ENCODE assay signal across 1 cellular context in the genomic region with DNA sequence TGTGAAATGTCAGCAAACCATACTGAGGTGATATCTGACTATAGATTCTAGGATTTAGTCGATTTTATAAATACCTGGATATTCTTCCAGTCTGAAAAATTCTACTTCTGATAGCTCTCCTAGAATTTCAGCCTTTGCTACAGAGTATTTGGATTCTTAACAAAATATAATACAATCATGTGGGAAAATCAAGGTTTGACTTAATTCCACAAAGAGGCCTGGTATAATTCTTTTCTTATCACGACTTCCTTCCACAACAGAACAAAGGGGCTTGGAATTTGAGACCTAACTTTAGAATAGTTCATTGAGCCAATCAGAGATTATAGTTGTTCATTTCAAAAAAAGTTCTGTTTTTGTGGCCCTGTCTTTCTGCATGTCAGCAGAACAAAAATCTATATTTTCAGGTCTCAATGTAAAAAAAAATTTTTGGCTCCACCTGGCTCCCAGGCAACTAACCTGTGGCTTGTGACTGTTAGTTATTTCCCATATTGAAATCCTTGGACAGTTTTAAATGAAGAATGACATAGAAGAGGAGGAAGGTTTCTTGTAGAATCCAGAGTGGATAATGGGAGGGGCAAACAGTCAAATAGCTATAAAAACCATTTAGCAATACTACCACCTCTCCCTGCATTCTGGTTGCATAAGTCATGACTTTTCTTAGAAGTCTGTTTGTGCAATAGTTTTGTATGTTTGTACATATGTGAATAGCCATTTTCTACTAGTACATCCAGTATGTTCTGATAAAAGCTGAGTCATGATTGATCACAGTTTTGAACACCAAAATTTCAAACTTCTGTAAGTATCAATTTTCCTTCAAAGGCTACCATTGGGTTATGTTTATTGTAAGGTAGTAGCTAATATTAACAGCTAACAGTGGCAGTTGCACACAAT.
TF ChIP-seq lines count a peak whose summit lies in the region.

No MANE protein-coding gene starts in this region.

TF ChIP-seq in HepG2, 621 proteins besides CTCF, POLR2A, EP300 and RAD21 (continued from another document):
- TF ChIP-seq GABPB1 (CRISPR knock-in tag; IDR thresholded peaks at IDR 0.05) = no peak
- no peak for TF ChIP-seq ZNF10 (CRISPR knock-in tag; IDR thresholded peaks at IDR 0.05; ENCODE audit: borderline replicate concordance, low read depth)
- no peak for TF ChIP-seq ZNF652 (CRISPR knock-in tag; IDR thresholded peaks at IDR 0.05; ENCODE audit: borderline replicate concordance, low read depth)
- no peak for TF ChIP-seq ZNF431 (CRISPR knock-in tag; IDR thresholded peaks at IDR 0.05; ENCODE audit: borderline replicate concordance, low read depth)
- TF ChIP-seq ZNF253 (CRISPR knock-in tag; IDR thresholded peaks at IDR 0.05; ENCODE audit: borderline replicate concordance) = no peak
- no peak for TF ChIP-seq ZNF816 (CRISPR knock-in tag; IDR thresholded peaks at IDR 0.05; ENCODE audit: borderline replicate concordance)
- peak; percentile 39; the same call in 1 of the 2 replicates for TF ChIP-seq MED1 (CRISPR knock-in tag; IDR thresholded peaks at IDR 0.05)
- TF ChIP-seq ZNF337 (CRISPR knock-in tag; IDR thresholded peaks at IDR 0.05; ENCODE audit: borderline replicate concordance, low read depth) = no peak
- TF ChIP-seq, protein P1, sequence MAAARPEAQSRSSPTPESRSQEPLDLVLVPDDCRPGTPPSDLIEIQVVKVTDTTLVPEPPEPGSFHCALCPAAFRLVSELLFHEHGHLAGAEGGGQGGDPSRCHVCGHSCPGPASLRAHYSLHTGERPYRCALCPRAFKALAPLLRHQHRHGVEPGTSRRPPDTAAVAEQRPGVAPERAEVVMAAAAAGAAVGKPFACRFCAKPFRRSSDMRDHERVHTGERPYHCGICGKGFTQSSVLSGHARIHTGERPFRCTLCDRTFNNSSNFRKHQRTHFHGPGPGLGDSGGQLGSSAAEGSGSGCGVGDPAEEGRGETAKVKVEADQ (CRISPR knock-in tag; IDR thresholded peaks at IDR 0.05; ENCODE audit: borderline replicate concordance) = no peak
- TF ChIP-seq, protein P2, sequence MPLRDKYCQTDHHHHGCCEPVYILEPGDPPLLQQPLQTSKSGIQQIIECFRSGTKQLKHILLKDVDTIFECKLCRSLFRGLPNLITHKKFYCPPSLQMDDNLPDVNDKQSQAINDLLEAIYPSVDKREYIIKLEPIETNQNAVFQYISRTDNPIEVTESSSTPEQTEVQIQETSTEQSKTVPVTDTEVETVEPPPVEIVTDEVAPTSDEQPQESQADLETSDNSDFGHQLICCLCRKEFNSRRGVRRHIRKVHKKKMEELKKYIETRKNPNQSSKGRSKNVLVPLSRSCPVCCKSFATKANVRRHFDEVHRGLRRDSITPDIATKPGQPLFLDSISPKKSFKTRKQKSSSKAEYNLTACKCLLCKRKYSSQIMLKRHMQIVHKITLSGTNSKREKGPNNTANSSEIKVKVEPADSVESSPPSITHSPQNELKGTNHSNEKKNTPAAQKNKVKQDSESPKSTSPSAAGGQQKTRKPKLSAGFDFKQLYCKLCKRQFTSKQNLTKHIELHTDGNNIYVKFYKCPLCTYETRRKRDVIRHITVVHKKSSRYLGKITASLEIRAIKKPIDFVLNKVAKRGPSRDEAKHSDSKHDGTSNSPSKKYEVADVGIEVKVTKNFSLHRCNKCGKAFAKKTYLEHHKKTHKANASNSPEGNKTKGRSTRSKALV (CRISPR knock-in tag; IDR thresholded peaks at IDR 0.05) = no peak
- TF ChIP-seq KMT2B (CRISPR knock-in tag; IDR thresholded peaks at IDR 0.05) = no peak
- no peak for TF ChIP-seq PCBP1 (IDR thresholded peaks at IDR 0.05; ENCODE audit: borderline replicate concordance, low read depth, low read length)
- no peak for TF ChIP-seq ZNF660 (CRISPR knock-in tag; IDR thresholded peaks at IDR 0.05; ENCODE audit: borderline replicate concordance, low read depth)
- TF ChIP-seq KLF16 (CRISPR knock-in tag; IDR thresholded peaks at IDR 0.05) = peak in 1 of 2 experiments; percentile 60; a peak in 1 of 4 replicates
- TF ChIP-seq ATF7 (IDR thresholded peaks at IDR 0.05) = no peak
- no peak for TF ChIP-seq ATF7 (CRISPR knock-in tag; IDR thresholded peaks at IDR 0.05)
- TF ChIP-seq POLR2AphosphoS2 (IDR thresholded peaks at IDR 0.05; ENCODE audit: low read depth, low read length) = 0 out of 2 replicates have a peak, but pooled peaks have one; percentile 8
- TF ChIP-seq ZNF569 (CRISPR knock-in tag; IDR thresholded peaks at IDR 0.05; ENCODE audit: borderline replicate concordance) = no peak
- TF ChIP-seq BCLAF1 (IDR thresholded peaks at IDR 0.05) = no peak
- TF ChIP-seq SALL1 (CRISPR knock-in tag; IDR thresholded peaks at IDR 0.05) = no peak
- TF ChIP-seq ZBTB43 (CRISPR knock-in tag; conservative IDR thresholded peaks at IDR 0.05) = no peak
- no peak for TF ChIP-seq MNT (IDR thresholded peaks at IDR 0.05)
- TF ChIP-seq, protein P3, sequence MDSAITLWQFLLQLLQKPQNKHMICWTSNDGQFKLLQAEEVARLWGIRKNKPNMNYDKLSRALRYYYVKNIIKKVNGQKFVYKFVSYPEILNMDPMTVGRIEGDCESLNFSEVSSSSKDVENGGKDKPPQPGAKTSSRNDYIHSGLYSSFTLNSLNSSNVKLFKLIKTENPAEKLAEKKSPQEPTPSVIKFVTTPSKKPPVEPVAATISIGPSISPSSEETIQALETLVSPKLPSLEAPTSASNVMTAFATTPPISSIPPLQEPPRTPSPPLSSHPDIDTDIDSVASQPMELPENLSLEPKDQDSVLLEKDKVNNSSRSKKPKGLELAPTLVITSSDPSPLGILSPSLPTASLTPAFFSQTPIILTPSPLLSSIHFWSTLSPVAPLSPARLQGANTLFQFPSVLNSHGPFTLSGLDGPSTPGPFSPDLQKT (CRISPR knock-in tag; IDR thresholded peaks at IDR 0.05; ENCODE audit: borderline replicate concordance) = no peak
- no peak for TF ChIP-seq MTF1 (CRISPR knock-in tag; IDR thresholded peaks at IDR 0.05)
- 0 out of 2 replicates have a peak, but pooled peaks have one; percentile 38 for TF ChIP-seq ZC3H4 (CRISPR knock-in tag; IDR thresholded peaks at IDR 0.05; ENCODE audit: borderline replicate concordance)
- no peak for TF ChIP-seq KLF6 (CRISPR knock-in tag; IDR thresholded peaks at IDR 0.05)
- peak; percentile 64 for TF ChIP-seq POLR2G (IDR thresholded peaks at IDR 0.05; ENCODE audit: low read depth, low read length)
- no peak for TF ChIP-seq KDM4B (CRISPR knock-in tag; IDR thresholded peaks at IDR 0.05)
- TF ChIP-seq SRF (IDR thresholded peaks at IDR 0.05; ENCODE audit: low read depth, low read length) = no peak
- TF ChIP-seq ZNF225 (CRISPR knock-in tag; IDR thresholded peaks at IDR 0.05) = no peak
- no peak for TF ChIP-seq ZFP36L1 (CRISPR knock-in tag; IDR thresholded peaks at IDR 0.05)
- TF ChIP-seq, protein P4, sequence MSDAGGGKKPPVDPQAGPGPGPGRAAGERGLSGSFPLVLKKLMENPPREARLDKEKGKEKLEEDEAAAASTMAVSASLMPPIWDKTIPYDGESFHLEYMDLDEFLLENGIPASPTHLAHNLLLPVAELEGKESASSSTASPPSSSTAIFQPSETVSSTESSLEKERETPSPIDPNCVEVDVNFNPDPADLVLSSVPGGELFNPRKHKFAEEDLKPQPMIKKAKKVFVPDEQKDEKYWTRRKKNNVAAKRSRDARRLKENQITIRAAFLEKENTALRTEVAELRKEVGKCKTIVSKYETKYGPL (CRISPR knock-in tag; IDR thresholded peaks at IDR 0.05) = peak; percentile 85
- TF ChIP-seq ZNF331 (CRISPR knock-in tag; IDR thresholded peaks at IDR 0.05) = no peak
- TF ChIP-seq ZNF770 (CRISPR knock-in tag; IDR thresholded peaks at IDR 0.05) = no peak
- peak; percentile 34; the same call in 1 of the 2 replicates for TF ChIP-seq CREM (IDR thresholded peaks at IDR 0.05)
- TF ChIP-seq CREM (CRISPR knock-in tag; IDR thresholded peaks at IDR 0.05) = no peak
- TF ChIP-seq SIN3B (IDR thresholded peaks at IDR 0.05; ENCODE audit: low read length) = no peak
- peak; percentile 74 for TF ChIP-seq TBL1XR1 (IDR thresholded peaks at IDR 0.05; ENCODE audit: borderline replicate concordance, low read length, partially characterized antibody)
